1 cellular context compared by ENCODE assay signal in the genomic region with DNA sequence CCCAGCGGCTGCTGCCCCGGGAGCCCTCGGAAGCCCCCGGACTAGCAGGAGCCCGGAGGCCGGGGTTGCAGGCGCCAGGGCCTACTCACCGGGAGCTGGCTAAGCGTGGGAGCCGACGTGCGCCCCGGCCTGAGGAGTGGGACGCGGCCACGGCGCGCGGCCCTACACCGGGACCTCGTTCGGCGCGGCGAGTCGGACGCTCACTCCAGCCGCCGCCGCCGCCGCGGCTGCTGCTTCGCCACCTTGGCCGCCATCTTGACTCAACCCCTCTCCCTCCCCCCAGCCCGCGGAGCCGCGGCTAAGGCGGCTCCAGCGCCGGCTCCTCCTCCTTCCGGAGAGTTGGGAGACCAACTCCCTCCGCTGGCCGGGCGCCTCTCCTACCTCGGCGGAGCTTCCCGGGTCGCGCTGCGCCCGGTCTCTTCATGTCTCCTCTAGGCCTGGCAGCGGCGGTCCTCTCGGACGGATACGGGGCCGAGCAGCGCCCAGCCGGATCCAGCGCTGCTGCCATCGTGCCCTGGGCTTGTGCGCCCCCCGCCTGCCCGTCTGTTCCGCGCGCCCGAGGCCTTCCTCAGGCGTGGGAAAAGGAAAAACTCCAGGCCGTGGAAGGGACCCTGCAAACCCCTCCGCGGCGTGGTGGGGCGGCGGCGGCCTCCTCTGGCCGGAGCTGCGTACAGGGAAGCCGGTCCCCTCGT.
TF ChIP-seq lines count a peak whose summit lies in the region.

Gene NCOR1, minus strand, starts transcription at position 262 of the 692 bp plus-strand sequence. CDS start 20,965 bp downstream, outside the sequence.

TF ChIP-seq in HepG2, 621 proteins besides CTCF, POLR2A, EP300 and RAD21 (continued from another document and continues in another):
- TF ChIP-seq ZNF616 (CRISPR knock-in tag; IDR thresholded peaks at IDR 0.05; ENCODE audit: low read depth) (no peak), HOMEZ (CRISPR knock-in tag; IDR thresholded peaks at IDR 0.05; ENCODE audit: low read depth) (peak; percentile 47; the same call in 1 of the 2 replicates), POLR2G (IDR thresholded peaks at IDR 0.05; ENCODE audit: low read depth, low read length) (peak; percentile 96), ZNF317 (CRISPR knock-in tag; IDR thresholded peaks at IDR 0.05) (peak; percentile 81; the same call in 1 of the 2 replicates), ZNF609 (CRISPR knock-in tag; IDR thresholded peaks at IDR 0.05; ENCODE audit: borderline replicate concordance) (peak; percentile 56; the same call in 1 of the 2 replicates), ZNF34 (CRISPR knock-in tag; IDR thresholded peaks at IDR 0.05; ENCODE audit: borderline replicate concordance) (0 out of 2 replicates have a peak, but pooled peaks have one; percentile 38), HMGXB4 (CRISPR knock-in tag; IDR thresholded peaks at IDR 0.05; ENCODE audit: borderline replicate concordance in 1 of 2, low read depth in 1 of 2) (peak; percentile 90 to 97), RXRA (CRISPR knock-in tag; IDR thresholded peaks at IDR 0.05) (peak; percentile 16; the same call in 1 of the 2 replicates), NR2F6 (IDR thresholded peaks at IDR 0.05) (no peak), NR2F6 (CRISPR knock-in tag; IDR thresholded peaks at IDR 0.05) (0 out of 2 replicates have a peak, but pooled peaks have one; percentile 17), ZNF709 (CRISPR knock-in tag; IDR thresholded peaks at IDR 0.05) (peak; percentile 92), ZNF557 (CRISPR knock-in tag; IDR thresholded peaks at IDR 0.05) (no peak; the same call in 1 of the 2 replicates), BRD4 (CRISPR knock-in tag; IDR thresholded peaks at IDR 0.05) (0 out of 2 replicates have a peak, but pooled peaks have one; percentile 58), NFKB2 (CRISPR knock-in tag; IDR thresholded peaks at IDR 0.05; ENCODE audit: borderline replicate concordance) (peak; percentile 39), SRY (CRISPR knock-in tag; IDR thresholded peaks at IDR 0.05) (peak; percentile 43), MNT (IDR thresholded peaks at IDR 0.05) (no peak), PITX1 (CRISPR knock-in tag; IDR thresholded peaks at IDR 0.05) (peak; percentile 65; the same call in 1 of the 2 replicates), ZNF570 (CRISPR knock-in tag; IDR thresholded peaks at IDR 0.05; ENCODE audit: borderline replicate concordance) (peak; percentile 76; the same call in 1 of the 2 replicates), PHF21A (CRISPR knock-in tag; IDR thresholded peaks at IDR 0.05) (peak; percentile 67), JARID2 (CRISPR knock-in tag; IDR thresholded peaks at IDR 0.05; ENCODE audit: insufficient replicate concordance) (peak; percentile 70), GMEB2 (CRISPR knock-in tag; IDR thresholded peaks at IDR 0.05; ENCODE audit: low read depth) (no peak), MEF2D (CRISPR knock-in tag; IDR thresholded peaks at IDR 0.05) (peak; percentile 74), ZZZ3 (CRISPR knock-in tag; IDR thresholded peaks at IDR 0.05; ENCODE audit: borderline replicate concordance) (peak; percentile 94), ZNF747 (CRISPR knock-in tag; IDR thresholded peaks at IDR 0.05; ENCODE audit: borderline replicate concordance) (no peak), MAF1 (CRISPR knock-in tag; IDR thresholded peaks at IDR 0.05; ENCODE audit: borderline replicate concordance) (peak; percentile 35; the same call in 1 of the 2 replicates), ZNF281 (CRISPR knock-in tag; IDR thresholded peaks at IDR 0.05; ENCODE audit: borderline replicate concordance) (peak; percentile 63; the same call in 1 of the 2 replicates), GZF1 (CRISPR knock-in tag; IDR thresholded peaks at IDR 0.05) (peak; percentile 43; the same call in 1 of the 2 replicates), ZNF235 (CRISPR knock-in tag; IDR thresholded peaks at IDR 0.05; ENCODE audit: borderline replicate concordance) (no peak), MED8 (CRISPR knock-in tag; IDR thresholded peaks at IDR 0.05; ENCODE audit: insufficient replicate concordance) (no peak), ZNF552 (CRISPR knock-in tag; IDR thresholded peaks at IDR 0.05; ENCODE audit: borderline replicate concordance) (peak; percentile 35; the same call in 1 of the 2 replicates), SALL2 (CRISPR knock-in tag; IDR thresholded peaks at IDR 0.05) (peak; percentile 44; the same call in 1 of the 2 replicates), MEIS2 (CRISPR knock-in tag; IDR thresholded peaks at IDR 0.05) (peak; percentile 15; the same call in 1 of the 2 replicates), ZSCAN31 (CRISPR knock-in tag; IDR thresholded peaks at IDR 0.05; ENCODE audit: low read depth) (0 out of 2 replicates have a peak, but pooled peaks have one; percentile 51), ZNF558 (CRISPR knock-in tag; IDR thresholded peaks at IDR 0.05; ENCODE audit: borderline replicate concordance) (peak; percentile 96; the same call in 1 of the 2 replicates), SMAD3 (CRISPR knock-in tag; IDR thresholded peaks at IDR 0.05) (peak; percentile 75; the same call in 1 of the 2 replicates), SALL1 (CRISPR knock-in tag; IDR thresholded peaks at IDR 0.05) (peak; percentile 52; the same call in 1 of the 2 replicates)
- TF ChIP-seq, protein P1, sequence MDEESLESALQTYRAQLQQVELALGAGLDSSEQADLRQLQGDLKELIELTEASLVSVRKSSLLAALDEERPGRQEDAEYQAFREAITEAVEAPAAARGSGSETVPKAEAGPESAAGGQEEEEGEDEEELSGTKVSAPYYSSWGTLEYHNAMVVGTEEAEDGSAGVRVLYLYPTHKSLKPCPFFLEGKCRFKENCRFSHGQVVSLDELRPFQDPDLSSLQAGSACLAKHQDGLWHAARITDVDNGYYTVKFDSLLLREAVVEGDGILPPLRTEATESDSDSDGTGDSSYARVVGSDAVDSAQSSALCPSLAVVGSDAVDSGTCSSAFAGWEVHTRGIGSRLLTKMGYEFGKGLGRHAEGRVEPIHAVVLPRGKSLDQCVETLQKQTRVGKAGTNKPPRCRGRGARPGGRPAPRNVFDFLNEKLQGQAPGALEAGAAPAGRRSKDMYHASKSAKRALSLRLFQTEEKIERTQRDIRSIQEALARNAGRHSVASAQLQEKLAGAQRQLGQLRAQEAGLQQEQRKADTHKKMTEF (CRISPR knock-in tag; IDR thresholded peaks at IDR 0.05), result peak; percentile 91; the same call in 1 of the 2 replicates
- TF ChIP-seq, protein P2, sequence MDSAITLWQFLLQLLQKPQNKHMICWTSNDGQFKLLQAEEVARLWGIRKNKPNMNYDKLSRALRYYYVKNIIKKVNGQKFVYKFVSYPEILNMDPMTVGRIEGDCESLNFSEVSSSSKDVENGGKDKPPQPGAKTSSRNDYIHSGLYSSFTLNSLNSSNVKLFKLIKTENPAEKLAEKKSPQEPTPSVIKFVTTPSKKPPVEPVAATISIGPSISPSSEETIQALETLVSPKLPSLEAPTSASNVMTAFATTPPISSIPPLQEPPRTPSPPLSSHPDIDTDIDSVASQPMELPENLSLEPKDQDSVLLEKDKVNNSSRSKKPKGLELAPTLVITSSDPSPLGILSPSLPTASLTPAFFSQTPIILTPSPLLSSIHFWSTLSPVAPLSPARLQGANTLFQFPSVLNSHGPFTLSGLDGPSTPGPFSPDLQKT (CRISPR knock-in tag; IDR thresholded peaks at IDR 0.05; ENCODE audit: borderline replicate concordance), result no peak
